In the genomic region with DNA sequence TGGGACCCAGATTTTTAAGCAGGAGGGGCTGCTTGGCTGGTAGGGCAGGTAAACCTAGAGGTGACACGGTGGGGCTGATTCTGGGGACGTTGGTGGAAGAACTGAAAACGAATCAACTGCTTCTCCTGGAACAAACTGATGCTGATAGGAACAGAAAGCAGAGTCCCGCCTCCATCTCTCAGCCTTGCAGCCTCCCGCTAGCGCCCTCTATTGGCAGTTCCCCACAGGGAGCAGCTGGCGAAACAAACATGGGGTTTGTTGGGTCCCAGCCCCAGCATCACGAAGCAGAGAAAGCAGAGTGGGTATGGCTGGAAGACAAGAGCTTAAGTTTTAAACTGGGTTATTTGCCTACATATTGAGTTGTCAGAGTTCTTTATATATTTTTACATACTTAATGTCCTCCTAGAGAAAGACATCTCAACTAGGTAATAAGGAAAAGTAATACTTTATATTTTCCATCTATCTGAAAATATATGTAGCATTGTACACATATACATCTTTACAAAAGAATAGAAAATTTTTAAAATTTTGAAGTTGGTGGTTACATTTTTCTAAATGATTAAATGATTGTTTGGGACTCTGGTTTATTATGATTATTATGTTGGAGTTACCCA, we compare ENCODE assay signal across 9 cellular contexts. TPM values are rescaled to one million over a fixed set of nuclear protein-coding genes. Genes with fewer than 3 reads are reported as not detected.
DNase-seq lines count a peak whose midpoint lies in the region; ATAC-seq and TF ChIP-seq lines count a peak whose summit lies in the region.
"Had no signal": no experiment of that assay in that cellular context is flagged by ENCODE, and none has a peak within 500 bp of the region (broad histone marks: within the 10 kb centered on the region; RNA-seq: fewer than 3 reads in every experiment).

No MANE protein-coding gene starts in this region.

- H3K9me3 Mint-ChIP-seq in activated naive CD8-positive, alpha-beta T cell treated with anti-CD3 and anti-CD28 coated beads, Interleukin-2, amount 50 U/mL, for 24 hours, result no peaks in the 10 kb centered on the region
- H3K9me3 Mint-ChIP-seq: naive thymus-derived CD4-positive, alpha-beta T cell had no signal

- H3K36me3 Mint-ChIP-seq in activated naive CD8-positive, alpha-beta T cell treated with anti-CD3 and anti-CD28 coated beads, Interleukin-2, amount 50 U/mL, for 24 hours (ENCODE audit: low read depth), result peaks cover 2% of the 10 kb centered on the region
- H3K36me3 Mint-ChIP-seq: naive thymus-derived CD4-positive, alpha-beta T cell had no signal

- H3K9me3 ChIP-seq in tibial nerve, result no peaks in the 10 kb centered on the region

- H3K27ac Mint-ChIP-seq in activated naive CD8-positive, alpha-beta T cell treated with anti-CD3 and anti-CD28 coated beads, Interleukin-2, amount 50 U/mL, for 24 hours, result no peak overlapping the region
- H3K27ac Mint-ChIP-seq: activated B cell treated with CpG ODN at 0.5 μM for 24 hours; naive thymus-derived CD4-positive, alpha-beta T cell had no signal

- H3K27me3 ChIP-seq in tibial nerve, result no peaks in the 10 kb centered on the region

- no peak for TF ChIP-seq CTCF in tibial nerve (IDR thresholded peaks at IDR 0.05)

- no peak overlapping the region for H3K4me3 Mint-ChIP-seq in activated naive CD8-positive, alpha-beta T cell treated with anti-CD3 and anti-CD28 coated beads, Interleukin-2, amount 50 U/mL, for 24 hours
- H3K4me3 Mint-ChIP-seq: activated B cell treated with CpG ODN at 0.5 μM for 24 hours; naive thymus-derived CD4-positive, alpha-beta T cell had no signal

- no peak for TF ChIP-seq EP300 in tibial nerve (IDR thresholded peaks at IDR 0.05)

- H3K4me3 ChIP-seq in tibial nerve, result no peak overlapping the region

- DNase-seq in GDM1 (lab: John Stamatoyannopoulos, UW), result peak; percentile 42
- DNase-seq in NCI-H1048 (lab: John Stamatoyannopoulos, UW), result peak; percentile 31
- DNase-seq in activated naive CD8-positive, alpha-beta T cell treated with anti-CD3 and anti-CD28 coated beads, Interleukin-2, amount 50 U/mL, for 24 hours, result peak; percentile 48
- peak; percentile 7 for DNase-seq in renal cortical epithelial cell (ENCODE audit: low read depth)
- no peak for DNase-seq in tibial nerve (ENCODE audit: low spot score in 2 of 2)
- DNase-seq: activated B cell treated with CpG ODN at 0.5 μM for 24 hours had no signal

- no peak overlapping the region for H3K27ac ChIP-seq in tibial nerve

- no peaks in the 10 kb centered on the region for H3K36me3 ChIP-seq in tibial nerve

- TF ChIP-seq POLR2A in tibial nerve (IDR thresholded peaks at IDR 0.05), result no peak

- peaks cover 8% of the 10 kb centered on the region for H3K27me3 Mint-ChIP-seq in activated naive CD8-positive, alpha-beta T cell treated with anti-CD3 and anti-CD28 coated beads, Interleukin-2, amount 50 U/mL, for 24 hours

- ATAC-seq in GM21447 (IDR thresholded peaks at IDR 0.05; ENCODE audit: unreplicated experiment) (peak; percentile 72), GM21515 (IDR thresholded peaks at IDR 0.05; ENCODE audit: unreplicated experiment) (no peak)
- ATAC-seq in activated naive CD8-positive, alpha-beta T cell treated with anti-CD3 and anti-CD28 coated beads, Interleukin-2, amount 50 U/mL, for 24 hours, result no peak
- ATAC-seq: naive thymus-derived CD4-positive, alpha-beta T cell had no signal

- no peaks in the 10 kb centered on the region for H3K4me1 Mint-ChIP-seq in activated naive CD8-positive, alpha-beta T cell treated with anti-CD3 and anti-CD28 coated beads, Interleukin-2, amount 50 U/mL, for 24 hours
- H3K4me1 Mint-ChIP-seq: activated B cell treated with CpG ODN at 0.5 μM for 24 hours; naive thymus-derived CD4-positive, alpha-beta T cell had no signal

- no peaks in the 10 kb centered on the region for H3K4me1 ChIP-seq in tibial nerve

- WGBS in tibial nerve, 2 donors, result 48 to 49% methylated on average over 8 of the region's 8 CpGs

RNA-seq across cellular contexts. Expression of a gene that starts 42.3 kb away (rescaled TPM):
- not detected in 2 replicates for total RNA-seq in renal cortical epithelial cell
- total RNA-seq in tibial nerve, result under 1 TPM in 2 of 4 donors, not detected in 2; 0.59 to 0.87 TPM
- total RNA-seq: activated B cell treated with CpG ODN at 0.5 μM for 24 hours had no signal

Comparison
In these comparisons a context has a peak if more than half of its experiments do, and no peak if none do; other contexts are left out.
1. DNase-seq: peak in GDM1 (single experiment), NCI-H1048 (single experiment), activated naive CD8-positive, alpha-beta T cell treated with anti-CD3 and anti-CD28 coated beads, Interleukin-2, amount 50 U/mL, for 24 hours (single experiment) and renal cortical epithelial cell (single experiment); none in tibial nerve (0 of 2).